In genomic region chr1:158329807-158330206, GRCh38 we compare ENCODE assay signal across 11 cellular contexts. TPM values are rescaled to one million over a fixed set of nuclear protein-coding genes. Genes with fewer than 3 reads are reported as not detected.
DNase-seq lines count a peak whose midpoint lies in the region; ATAC-seq, FAIRE-seq and TF ChIP-seq lines count a peak whose summit lies in the region.
"Had no signal": no experiment of that assay in that cellular context is flagged by ENCODE, and none has a peak within 500 bp of the region (broad histone marks: within the 10 kb centered on the region; RNA-seq: fewer than 3 reads in every experiment).

No MANE protein-coding gene starts in this region.

- intact Hi-C loops in kidney (cut with DNase I) = no loop called here

- H3K27me3 ChIP-seq in GM23338 (ENCODE audit: insufficient read depth) (no peaks in the 10 kb centered on the region), RWPE2 (ENCODE audit: insufficient read depth, poor library complexity, severe bottlenecking) (no peaks in the 10 kb centered on the region)

- no peaks in the 10 kb centered on the region for H3K27me3 Mint-ChIP-seq in GM23338 (ENCODE audit: insufficient read depth, low read depth, poor library complexity)

- no peak overlapping the region for H3K4me2 ChIP-seq in GM23338
- H3K4me2 ChIP-seq: smooth muscle cell had no signal

- no peaks in the 10 kb centered on the region for H3K9me3 Mint-ChIP-seq in GM23338
- H3K9me3 Mint-ChIP-seq: mesothelial cell of epicardium had no signal

- H3K36me3 Mint-ChIP-seq in GM23338 (ENCODE audit: low read depth) = no peaks in the 10 kb centered on the region
- H3K36me3 Mint-ChIP-seq: mesothelial cell of epicardium had no signal

- no peaks in the 10 kb centered on the region for H3K9me2 ChIP-seq in GM23338 (ENCODE audit: insufficient read depth)

- no peaks in the 10 kb centered on the region for H3K4me1 ChIP-seq in GM23338 (ENCODE audit: insufficient read depth)
- H3K4me1 ChIP-seq in RWPE2 (ENCODE audit: insufficient read depth, poor library complexity, severe bottlenecking) = no peaks in the 10 kb centered on the region
- no peaks in the 10 kb centered on the region for H3K4me1 ChIP-seq in kidney (ENCODE audit: control insufficient read depth in 1 of 2, insufficient read depth in 1 of 2, low read depth in 1 of 2, low read length in 2 of 2)

- H3K36me3 ChIP-seq in GM23338 (ENCODE audit: insufficient read depth) (no peaks in the 10 kb centered on the region), RWPE2 (ENCODE audit: low read depth) (no peaks in the 10 kb centered on the region), kidney (ENCODE audit: control insufficient read depth in 1 of 2, insufficient read depth in 2 of 2, low read length in 2 of 2) (no peaks in the 10 kb centered on the region)

- H3K27ac Mint-ChIP-seq in GM23338 = no peak overlapping the region
- H3K27ac Mint-ChIP-seq: mesothelial cell of epicardium had no signal

- peak; percentile 54 for ATAC-seq in GM23338
- peak; percentile 58; the same call in 2 of the 3 replicates for ATAC-seq in RWPE2 (ENCODE audit: low read depth)
- no peak for ATAC-seq in GM21390 (IDR thresholded peaks at IDR 0.05; ENCODE audit: unreplicated experiment)

- H3K4me3 Mint-ChIP-seq in GM23338 = no peak overlapping the region
- H3K4me3 Mint-ChIP-seq: mesothelial cell of epicardium had no signal

- no peaks in the 10 kb centered on the region for H3F3A ChIP-seq in GM23338 (replicated peaks; ENCODE audit: low read depth)

- FAIRE-seq in kidney (lab: Jason Lieb, UNC) = no peak

- no peak overlapping the region for H2AFZ ChIP-seq in GM23338

- H3K9ac ChIP-seq in kidney (ENCODE audit: low read length in 2 of 2) = no peak overlapping the region

- no peaks in the 10 kb centered on the region for H3K79me2 ChIP-seq in GM23338 (replicated peaks; ENCODE audit: insufficient read depth)

- H3K9me3 ChIP-seq in RWPE2 (ENCODE audit: severe bottlenecking) (no peaks in the 10 kb centered on the region), kidney (ENCODE audit: control insufficient read depth in 1 of 2, low read length in 2 of 2) (no peaks in the 10 kb centered on the region)

- TF ChIP-seq CTCF in GM23338 (conservative IDR thresholded peaks at IDR 0.05; ENCODE audit: low read depth in 2 of 2) (peak; percentile 48 to 72), RWPE2 (IDR thresholded peaks at IDR 0.05; ENCODE audit: poor library complexity, severe bottlenecking) (peak; percentile 33), kidney (IDR thresholded peaks at IDR 0.05; ENCODE audit: borderline replicate concordance, extremely low read depth, insufficient read depth) (peak; percentile 7)

- no peaks in the 10 kb centered on the region for H3K4me1 Mint-ChIP-seq in GM23338
- H3K4me1 Mint-ChIP-seq: mesothelial cell of epicardium had no signal

- H3K27ac ChIP-seq in GM23338 (ENCODE audit: low read depth) (no peak overlapping the region), RWPE2 (ENCODE audit: poor library complexity, severe bottlenecking) (no peak overlapping the region), kidney (ENCODE audit: low read depth in 2 of 2, low read length in 2 of 2) (no peak overlapping the region)
- H3K27ac ChIP-seq: SK-N-MC had no signal

- H3K4me3 ChIP-seq in GM23338 (no peak overlapping the region), RWPE2 (ENCODE audit: severe bottlenecking) (no peak overlapping the region), kidney (ENCODE audit: low read length in 2 of 2) (no peak overlapping the region)
- H3K4me3 ChIP-seq: SK-N-MC, smooth muscle cell had no signal

- no peaks in the 10 kb centered on the region; the same call in 1 of the 2 replicates for H4K20me1 ChIP-seq in GM23338 (replicated peaks; ENCODE audit: insufficient read depth)

- DNase-seq in ELR (ENCODE audit: low read depth) (peak; percentile 14), GM23338 (ENCODE audit: low spot score) (peak; percentile 36), RWPE2 (ENCODE audit: low spot score) (no peak), kidney (no peak), DMS114 treated with DMSO at 0.1 percent for 48 hours (lab: John Stamatoyannopoulos, UW; ENCODE audit: unreplicated experiment) (no peak), D341Med (ENCODE audit: low spot score) (no peak)
- DNase-seq: activated naive CD4-positive, alpha-beta T cell treated with anti-CD3 and anti-CD28 coated beads, Interleukin-2, amount 50 U/mL, for 16 hours had no signal

TF ChIP-seq in GM23338, 12 proteins besides CTCF, POLR2A, EP300 and RAD21 (continues in another document):
- TF ChIP-seq NANOG (IDR thresholded peaks at IDR 0.05; ENCODE audit: borderline replicate concordance) (no peak), POLR2AphosphoS5 (IDR thresholded peaks at IDR 0.05; ENCODE audit: low read depth) (no peak), STAT1 (IDR thresholded peaks at IDR 0.05; ENCODE audit: unreplicated experiment) (no peak), EZH2 (IDR thresholded peaks at IDR 0.05; ENCODE audit: low read depth, unreplicated experiment) (no peak), ZNF331 (CRISPR knock-in tag; IDR thresholded peaks at IDR 0.05; ENCODE audit: low read depth) (no peak), ZNF114 (CRISPR knock-in tag; IDR thresholded peaks at IDR 0.05) (no peak), JUNB (IDR thresholded peaks at IDR 0.05; ENCODE audit: unreplicated experiment) (no peak), EZH2phosphoT487 (IDR thresholded peaks at IDR 0.05; ENCODE audit: unreplicated experiment) (no peak), CREB1 (CRISPR knock-in tag; IDR thresholded peaks at IDR 0.05; ENCODE audit: low read depth) (no peak)
- TF ChIP-seq, protein P1, sequence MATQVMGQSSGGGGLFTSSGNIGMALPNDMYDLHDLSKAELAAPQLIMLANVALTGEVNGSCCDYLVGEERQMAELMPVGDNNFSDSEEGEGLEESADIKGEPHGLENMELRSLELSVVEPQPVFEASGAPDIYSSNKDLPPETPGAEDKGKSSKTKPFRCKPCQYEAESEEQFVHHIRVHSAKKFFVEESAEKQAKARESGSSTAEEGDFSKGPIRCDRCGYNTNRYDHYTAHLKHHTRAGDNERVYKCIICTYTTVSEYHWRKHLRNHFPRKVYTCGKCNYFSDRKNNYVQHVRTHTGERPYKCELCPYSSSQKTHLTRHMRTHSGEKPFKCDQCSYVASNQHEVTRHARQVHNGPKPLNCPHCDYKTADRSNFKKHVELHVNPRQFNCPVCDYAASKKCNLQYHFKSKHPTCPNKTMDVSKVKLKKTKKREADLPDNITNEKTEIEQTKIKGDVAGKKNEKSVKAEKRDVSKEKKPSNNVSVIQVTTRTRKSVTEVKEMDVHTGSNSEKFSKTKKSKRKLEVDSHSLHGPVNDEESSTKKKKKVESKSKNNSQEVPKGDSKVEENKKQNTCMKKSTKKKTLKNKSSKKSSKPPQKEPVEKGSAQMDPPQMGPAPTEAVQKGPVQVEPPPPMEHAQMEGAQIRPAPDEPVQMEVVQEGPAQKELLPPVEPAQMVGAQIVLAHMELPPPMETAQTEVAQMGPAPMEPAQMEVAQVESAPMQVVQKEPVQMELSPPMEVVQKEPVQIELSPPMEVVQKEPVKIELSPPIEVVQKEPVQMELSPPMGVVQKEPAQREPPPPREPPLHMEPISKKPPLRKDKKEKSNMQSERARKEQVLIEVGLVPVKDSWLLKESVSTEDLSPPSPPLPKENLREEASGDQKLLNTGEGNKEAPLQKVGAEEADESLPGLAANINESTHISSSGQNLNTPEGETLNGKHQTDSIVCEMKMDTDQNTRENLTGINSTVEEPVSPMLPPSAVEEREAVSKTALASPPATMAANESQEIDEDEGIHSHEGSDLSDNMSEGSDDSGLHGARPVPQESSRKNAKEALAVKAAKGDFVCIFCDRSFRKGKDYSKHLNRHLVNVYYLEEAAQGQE (IDR thresholded peaks at IDR 0.05; ENCODE audit: unreplicated experiment) = no peak
- TF ChIP-seq, protein P2, sequence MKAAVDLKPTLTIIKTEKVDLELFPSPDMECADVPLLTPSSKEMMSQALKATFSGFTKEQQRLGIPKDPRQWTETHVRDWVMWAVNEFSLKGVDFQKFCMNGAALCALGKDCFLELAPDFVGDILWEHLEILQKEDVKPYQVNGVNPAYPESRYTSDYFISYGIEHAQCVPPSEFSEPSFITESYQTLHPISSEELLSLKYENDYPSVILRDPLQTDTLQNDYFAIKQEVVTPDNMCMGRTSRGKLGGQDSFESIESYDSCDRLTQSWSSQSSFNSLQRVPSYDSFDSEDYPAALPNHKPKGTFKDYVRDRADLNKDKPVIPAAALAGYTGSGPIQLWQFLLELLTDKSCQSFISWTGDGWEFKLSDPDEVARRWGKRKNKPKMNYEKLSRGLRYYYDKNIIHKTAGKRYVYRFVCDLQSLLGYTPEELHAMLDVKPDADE (IDR thresholded peaks at IDR 0.05) = no peak

RNA-seq across cellular contexts. Expression of gene CD1B, which starts 1.5 kb away (rescaled TPM):
- total RNA-seq in GM23338 (2014; rRNA removed; shearing (Covaris generic)) = not detected in 2 replicates
- polyA plus RNA-seq in GM23338 (2016; fragmentation: Nextera tagmentation; extraction: Ambion mirVana) (not detected in 2 replicates), kidney (ENCODE audit: insufficient read depth, low read depth, low replicate concordance) (not detected)
- 0.60 TPM for total RNA-seq in kidney
- total RNA-seq: mesothelial cell of epicardium, smooth muscle cell had no signal
- polyA plus RNA-seq: smooth muscle cell had no signal

RNA-seq across cellular contexts. Expression of gene CD1E, which starts 23.9 kb away (rescaled TPM):
- total RNA-seq in GM23338 (2014; rRNA removed; shearing (Covaris generic)) = not detected in 2 replicates
- polyA plus RNA-seq in GM23338 (2016; fragmentation: Nextera tagmentation; extraction: Ambion mirVana) = not detected in 2 replicates
- 3.5 TPM for total RNA-seq in kidney
- polyA plus RNA-seq in kidney (ENCODE audit: insufficient read depth, low read depth, low replicate concordance) = not detected
- total RNA-seq: mesothelial cell of epicardium, smooth muscle cell had no signal
- polyA plus RNA-seq: smooth muscle cell had no signal

RNA-seq across cellular contexts. Expression of gene CD1C, which starts 40.1 kb away (rescaled TPM):
- 0.16 TPM in 1 of 2 replicates, not detected in the other for total RNA-seq in GM23338 (2014; rRNA removed; shearing (Covaris generic))
- polyA plus RNA-seq in GM23338 (2016; fragmentation: Nextera tagmentation; extraction: Ambion mirVana) = 0.30 TPM in 1 of 2 replicates, not detected in the other
- 4.8 TPM for total RNA-seq in kidney
- 0.45 TPM for polyA plus RNA-seq in kidney (ENCODE audit: insufficient read depth, low read depth, low replicate concordance)
- total RNA-seq: mesothelial cell of epicardium, smooth muscle cell had no signal
- polyA plus RNA-seq: smooth muscle cell had no signal

Comparison
In these comparisons a context has a peak if more than half of its experiments do, and no peak if none do; other contexts are left out.
1. DNase-seq: peak in ELR (single experiment) and GM23338 (single experiment); none in RWPE2 (single experiment), kidney (single experiment), DMS114 treated with DMSO at 0.1 percent for 48 hours (single experiment) and D341Med (single experiment).
2. CTCF ChIP-seq: peak in every context shown above with its lines; median percentile 60 in GM23338; 33 in RWPE2; 7 in kidney.